Comparison of ENCODE assay signal across 1 cellular context in the genomic region with DNA sequence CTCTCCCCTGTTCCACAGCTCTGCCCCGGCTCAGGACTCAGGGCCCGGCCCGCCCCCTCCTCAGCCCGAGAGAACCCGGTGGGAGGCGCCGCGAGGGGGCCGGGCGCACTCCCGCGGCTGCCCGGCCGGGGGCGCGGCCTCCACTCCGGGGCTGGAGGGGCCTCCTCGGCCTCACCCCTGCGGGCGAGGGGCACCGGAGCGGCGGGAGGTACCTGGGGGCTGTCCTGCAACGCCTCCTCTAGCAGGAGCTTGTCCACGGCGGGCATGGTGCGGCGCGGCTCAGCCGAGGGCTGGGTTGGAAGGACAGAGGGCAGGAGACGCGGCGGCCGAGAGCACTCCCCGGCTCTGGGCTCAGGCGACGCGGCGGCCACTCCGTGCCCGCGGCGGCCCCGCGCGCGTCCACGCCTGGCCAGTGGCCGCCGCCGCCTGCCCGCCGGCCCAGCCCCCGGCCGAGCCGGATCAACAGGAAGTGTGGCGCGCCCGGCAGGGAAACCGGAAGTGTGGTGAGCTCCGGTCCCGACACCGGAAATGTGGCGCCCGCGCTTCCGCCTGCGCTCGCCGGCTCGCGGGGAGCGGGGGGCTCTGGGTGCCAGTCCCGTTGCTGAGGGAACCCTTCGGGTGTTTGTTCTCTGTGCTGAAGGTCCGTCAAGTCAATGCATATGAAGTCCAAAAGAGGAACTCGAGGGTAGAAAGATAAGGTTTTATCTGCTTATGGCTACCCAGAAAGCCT.
TF ChIP-seq lines count a peak whose summit lies in the region.

A gene with protein sequence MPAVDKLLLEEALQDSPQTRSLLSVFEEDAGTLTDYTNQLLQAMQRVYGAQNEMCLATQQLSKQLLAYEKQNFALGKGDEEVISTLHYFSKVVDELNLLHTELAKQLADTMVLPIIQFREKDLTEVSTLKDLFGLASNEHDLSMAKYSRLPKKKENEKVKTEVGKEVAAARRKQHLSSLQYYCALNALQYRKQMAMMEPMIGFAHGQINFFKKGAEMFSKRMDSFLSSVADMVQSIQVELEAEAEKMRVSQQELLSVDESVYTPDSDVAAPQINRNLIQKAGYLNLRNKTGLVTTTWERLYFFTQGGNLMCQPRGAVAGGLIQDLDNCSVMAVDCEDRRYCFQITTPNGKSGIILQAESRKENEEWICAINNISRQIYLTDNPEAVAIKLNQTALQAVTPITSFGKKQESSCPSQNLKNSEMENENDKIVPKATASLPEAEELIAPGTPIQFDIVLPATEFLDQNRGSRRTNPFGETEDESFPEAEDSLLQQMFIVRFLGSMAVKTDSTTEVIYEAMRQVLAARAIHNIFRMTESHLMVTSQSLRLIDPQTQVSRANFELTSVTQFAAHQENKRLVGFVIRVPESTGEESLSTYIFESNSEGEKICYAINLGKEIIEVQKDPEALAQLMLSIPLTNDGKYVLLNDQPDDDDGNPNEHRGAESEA (minus strand): TSS at position 428 of the 730 bp plus-strand sequence. CDS start 162 bp downstream, at position 266.

TF ChIP-seq in K562, 482 proteins besides CTCF, POLR2A, EP300 and RAD21 (continued from another document and continues in another):
- TF ChIP-seq, protein P1, sequence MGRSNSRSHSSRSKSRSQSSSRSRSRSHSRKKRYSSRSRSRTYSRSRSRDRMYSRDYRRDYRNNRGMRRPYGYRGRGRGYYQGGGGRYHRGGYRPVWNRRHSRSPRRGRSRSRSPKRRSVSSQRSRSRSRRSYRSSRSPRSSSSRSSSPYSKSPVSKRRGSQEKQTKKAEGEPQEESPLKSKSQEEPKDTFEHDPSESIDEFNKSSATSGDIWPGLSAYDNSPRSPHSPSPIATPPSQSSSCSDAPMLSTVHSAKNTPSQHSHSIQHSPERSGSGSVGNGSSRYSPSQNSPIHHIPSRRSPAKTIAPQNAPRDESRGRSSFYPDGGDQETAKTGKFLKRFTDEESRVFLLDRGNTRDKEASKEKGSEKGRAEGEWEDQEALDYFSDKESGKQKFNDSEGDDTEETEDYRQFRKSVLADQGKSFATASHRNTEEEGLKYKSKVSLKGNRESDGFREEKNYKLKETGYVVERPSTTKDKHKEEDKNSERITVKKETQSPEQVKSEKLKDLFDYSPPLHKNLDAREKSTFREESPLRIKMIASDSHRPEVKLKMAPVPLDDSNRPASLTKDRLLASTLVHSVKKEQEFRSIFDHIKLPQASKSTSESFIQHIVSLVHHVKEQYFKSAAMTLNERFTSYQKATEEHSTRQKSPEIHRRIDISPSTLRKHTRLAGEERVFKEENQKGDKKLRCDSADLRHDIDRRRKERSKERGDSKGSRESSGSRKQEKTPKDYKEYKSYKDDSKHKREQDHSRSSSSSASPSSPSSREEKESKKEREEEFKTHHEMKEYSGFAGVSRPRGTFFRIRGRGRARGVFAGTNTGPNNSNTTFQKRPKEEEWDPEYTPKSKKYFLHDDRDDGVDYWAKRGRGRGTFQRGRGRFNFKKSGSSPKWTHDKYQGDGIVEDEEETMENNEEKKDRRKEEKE (IDR thresholded peaks at IDR 0.05; ENCODE audit: borderline replicate concordance in 1 of 2, control insufficient read depth in 1 of 2, low read depth in 2 of 2, low read length in 1 of 2), result no peak
- TF ChIP-seq ZFX (CRISPR knock-in tag; IDR thresholded peaks at IDR 0.05) (peak; percentile 87), KAT2B (IDR thresholded peaks at IDR 0.05; ENCODE audit: low read depth, low read length) (no peak), ZNF121 (CRISPR knock-in tag; conservative IDR thresholded peaks at IDR 0.05) (no peak), HIVEP1 (CRISPR knock-in tag; IDR thresholded peaks at IDR 0.05) (no peak), ZNF3 (CRISPR knock-in tag; IDR thresholded peaks at IDR 0.05) (no peak), SMARCE1 (IDR thresholded peaks at IDR 0.05) (no peak), HDAC6 (IDR thresholded peaks at IDR 0.05; ENCODE audit: low read depth, low read length) (no peak), MYC (IDR thresholded peaks at IDR 0.05; ENCODE audit: low read depth, low read length) (peak; percentile 38; the same call in 1 of the 2 replicates), MYC (CRISPR knock-in tag; IDR thresholded peaks at IDR 0.05; ENCODE audit: borderline replicate concordance, low read depth) (no peak), HDAC3 (IDR thresholded peaks at IDR 0.05; ENCODE audit: borderline replicate concordance, partially characterized antibody) (no peak), ZNF76 (CRISPR knock-in tag; IDR thresholded peaks at IDR 0.05; ENCODE audit: borderline replicate concordance) (no peak), MAFG (tag; conservative IDR thresholded peaks at IDR 0.05) (no peak), PHB2 (IDR thresholded peaks at IDR 0.05; ENCODE audit: low read depth) (no peak), PHF21A (IDR thresholded peaks at IDR 0.05; ENCODE audit: borderline replicate concordance, low read depth) (0 out of 2 replicates have a peak, but pooled peaks have one; percentile 24), ZNF217 (CRISPR knock-in tag; IDR thresholded peaks at IDR 0.05) (no peak), MCM7 (IDR thresholded peaks at IDR 0.05) (no peak), TAF15 (IDR thresholded peaks at IDR 0.05; ENCODE audit: low read depth, low read length) (no peak), ZNF146 (CRISPR knock-in tag; IDR thresholded peaks at IDR 0.05; ENCODE audit: unreplicated experiment) (no peak), RBM34 (IDR thresholded peaks at IDR 0.05; ENCODE audit: borderline replicate concordance, insufficient read depth, low read length) (no peak), ZNF41 (CRISPR knock-in tag; conservative IDR thresholded peaks at IDR 0.05) (no peak), ZNF324 (CRISPR knock-in tag; IDR thresholded peaks at IDR 0.05) (no peak), GATAD2A (IDR thresholded peaks at IDR 0.05) (no peak), ZKSCAN8 (CRISPR knock-in tag; IDR thresholded peaks at IDR 0.05) (no peak), RBFOX2 (IDR thresholded peaks at IDR 0.05; ENCODE audit: low read depth, low read length) (peak; percentile 88), FOXP1 (CRISPR knock-in tag; IDR thresholded peaks at IDR 0.05) (no peak), NCOA4 (IDR thresholded peaks at IDR 0.05; ENCODE audit: partially characterized antibody) (no peak), MCM2 (IDR thresholded peaks at IDR 0.05; ENCODE audit: low read depth) (no peak), POLR2G (IDR thresholded peaks at IDR 0.05; ENCODE audit: low read depth, low read length) (peak; percentile 94), TCF7L2 (IDR thresholded peaks at IDR 0.05; ENCODE audit: low read depth, low read length) (no peak), ARNT (IDR thresholded peaks at IDR 0.05) (no peak)
- TF ChIP-seq, protein P2, sequence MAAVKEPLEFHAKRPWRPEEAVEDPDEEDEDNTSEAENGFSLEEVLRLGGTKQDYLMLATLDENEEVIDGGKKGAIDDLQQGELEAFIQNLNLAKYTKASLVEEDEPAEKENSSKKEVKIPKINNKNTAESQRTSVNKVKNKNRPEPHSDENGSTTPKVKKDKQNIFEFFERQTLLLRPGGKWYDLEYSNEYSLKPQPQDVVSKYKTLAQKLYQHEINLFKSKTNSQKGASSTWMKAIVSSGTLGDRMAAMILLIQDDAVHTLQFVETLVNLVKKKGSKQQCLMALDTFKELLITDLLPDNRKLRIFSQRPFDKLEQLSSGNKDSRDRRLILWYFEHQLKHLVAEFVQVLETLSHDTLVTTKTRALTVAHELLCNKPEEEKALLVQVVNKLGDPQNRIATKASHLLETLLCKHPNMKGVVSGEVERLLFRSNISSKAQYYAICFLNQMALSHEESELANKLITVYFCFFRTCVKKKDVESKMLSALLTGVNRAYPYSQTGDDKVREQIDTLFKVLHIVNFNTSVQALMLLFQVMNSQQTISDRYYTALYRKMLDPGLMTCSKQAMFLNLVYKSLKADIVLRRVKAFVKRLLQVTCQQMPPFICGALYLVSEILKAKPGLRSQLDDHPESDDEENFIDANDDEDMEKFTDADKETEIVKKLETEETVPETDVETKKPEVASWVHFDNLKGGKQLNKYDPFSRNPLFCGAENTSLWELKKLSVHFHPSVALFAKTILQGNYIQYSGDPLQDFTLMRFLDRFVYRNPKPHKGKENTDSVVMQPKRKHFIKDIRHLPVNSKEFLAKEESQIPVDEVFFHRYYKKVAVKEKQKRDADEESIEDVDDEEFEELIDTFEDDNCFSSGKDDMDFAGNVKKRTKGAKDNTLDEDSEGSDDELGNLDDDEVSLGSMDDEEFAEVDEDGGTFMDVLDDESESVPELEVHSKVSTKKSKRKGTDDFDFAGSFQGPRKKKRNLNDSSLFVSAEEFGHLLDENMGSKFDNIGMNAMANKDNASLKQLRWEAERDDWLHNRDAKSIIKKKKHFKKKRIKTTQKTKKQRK (IDR thresholded peaks at IDR 0.05; ENCODE audit: borderline replicate concordance, low read depth, low read length), result no peak
- TF ChIP-seq, protein P3, sequence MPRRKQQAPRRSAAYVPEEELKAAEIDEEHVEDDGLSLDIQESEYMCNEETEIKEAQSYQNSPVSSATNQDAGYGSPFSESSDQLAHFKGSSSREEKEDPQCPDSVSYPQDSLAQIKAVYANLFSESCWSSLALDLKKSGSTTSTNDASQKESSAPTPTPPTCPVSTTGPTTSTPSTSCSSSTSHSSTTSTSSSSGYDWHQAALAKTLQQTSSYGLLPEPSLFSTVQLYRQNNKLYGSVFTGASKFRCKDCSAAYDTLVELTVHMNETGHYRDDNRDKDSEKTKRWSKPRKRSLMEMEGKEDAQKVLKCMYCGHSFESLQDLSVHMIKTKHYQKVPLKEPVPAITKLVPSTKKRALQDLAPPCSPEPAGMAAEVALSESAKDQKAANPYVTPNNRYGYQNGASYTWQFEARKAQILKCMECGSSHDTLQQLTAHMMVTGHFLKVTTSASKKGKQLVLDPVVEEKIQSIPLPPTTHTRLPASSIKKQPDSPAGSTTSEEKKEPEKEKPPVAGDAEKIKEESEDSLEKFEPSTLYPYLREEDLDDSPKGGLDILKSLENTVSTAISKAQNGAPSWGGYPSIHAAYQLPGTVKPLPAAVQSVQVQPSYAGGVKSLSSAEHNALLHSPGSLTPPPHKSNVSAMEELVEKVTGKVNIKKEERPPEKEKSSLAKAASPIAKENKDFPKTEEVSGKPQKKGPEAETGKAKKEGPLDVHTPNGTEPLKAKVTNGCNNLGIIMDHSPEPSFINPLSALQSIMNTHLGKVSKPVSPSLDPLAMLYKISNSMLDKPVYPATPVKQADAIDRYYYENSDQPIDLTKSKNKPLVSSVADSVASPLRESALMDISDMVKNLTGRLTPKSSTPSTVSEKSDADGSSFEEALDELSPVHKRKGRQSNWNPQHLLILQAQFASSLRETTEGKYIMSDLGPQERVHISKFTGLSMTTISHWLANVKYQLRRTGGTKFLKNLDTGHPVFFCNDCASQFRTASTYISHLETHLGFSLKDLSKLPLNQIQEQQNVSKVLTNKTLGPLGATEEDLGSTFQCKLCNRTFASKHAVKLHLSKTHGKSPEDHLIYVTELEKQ (CRISPR knock-in tag; IDR thresholded peaks at IDR 0.05), result no peak
- TF ChIP-seq, protein P4, sequence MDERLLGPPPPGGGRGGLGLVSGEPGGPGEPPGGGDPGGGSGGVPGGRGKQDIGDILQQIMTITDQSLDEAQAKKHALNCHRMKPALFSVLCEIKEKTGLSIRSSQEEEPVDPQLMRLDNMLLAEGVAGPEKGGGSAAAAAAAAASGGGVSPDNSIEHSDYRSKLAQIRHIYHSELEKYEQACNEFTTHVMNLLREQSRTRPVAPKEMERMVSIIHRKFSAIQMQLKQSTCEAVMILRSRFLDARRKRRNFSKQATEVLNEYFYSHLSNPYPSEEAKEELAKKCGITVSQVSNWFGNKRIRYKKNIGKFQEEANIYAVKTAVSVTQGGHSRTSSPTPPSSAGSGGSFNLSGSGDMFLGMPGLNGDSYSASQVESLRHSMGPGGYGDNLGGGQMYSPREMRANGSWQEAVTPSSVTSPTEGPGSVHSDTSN (CRISPR knock-in tag; IDR thresholded peaks at IDR 0.05; ENCODE audit: low read depth), result no peak
- TF ChIP-seq, protein P4 (tag; conservative IDR thresholded peaks at IDR 0.05; ENCODE audit: low read depth), result no peak
- TF ChIP-seq, protein P5, sequence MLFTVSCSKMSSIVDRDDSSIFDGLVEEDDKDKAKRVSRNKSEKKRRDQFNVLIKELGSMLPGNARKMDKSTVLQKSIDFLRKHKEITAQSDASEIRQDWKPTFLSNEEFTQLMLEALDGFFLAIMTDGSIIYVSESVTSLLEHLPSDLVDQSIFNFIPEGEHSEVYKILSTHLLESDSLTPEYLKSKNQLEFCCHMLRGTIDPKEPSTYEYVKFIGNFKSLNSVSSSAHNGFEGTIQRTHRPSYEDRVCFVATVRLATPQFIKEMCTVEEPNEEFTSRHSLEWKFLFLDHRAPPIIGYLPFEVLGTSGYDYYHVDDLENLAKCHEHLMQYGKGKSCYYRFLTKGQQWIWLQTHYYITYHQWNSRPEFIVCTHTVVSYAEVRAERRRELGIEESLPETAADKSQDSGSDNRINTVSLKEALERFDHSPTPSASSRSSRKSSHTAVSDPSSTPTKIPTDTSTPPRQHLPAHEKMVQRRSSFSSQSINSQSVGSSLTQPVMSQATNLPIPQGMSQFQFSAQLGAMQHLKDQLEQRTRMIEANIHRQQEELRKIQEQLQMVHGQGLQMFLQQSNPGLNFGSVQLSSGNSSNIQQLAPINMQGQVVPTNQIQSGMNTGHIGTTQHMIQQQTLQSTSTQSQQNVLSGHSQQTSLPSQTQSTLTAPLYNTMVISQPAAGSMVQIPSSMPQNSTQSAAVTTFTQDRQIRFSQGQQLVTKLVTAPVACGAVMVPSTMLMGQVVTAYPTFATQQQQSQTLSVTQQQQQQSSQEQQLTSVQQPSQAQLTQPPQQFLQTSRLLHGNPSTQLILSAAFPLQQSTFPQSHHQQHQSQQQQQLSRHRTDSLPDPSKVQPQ (CRISPR knock-in tag; IDR thresholded peaks at IDR 0.05; ENCODE audit: borderline replicate concordance), result no peak
- TF ChIP-seq, protein P6, sequence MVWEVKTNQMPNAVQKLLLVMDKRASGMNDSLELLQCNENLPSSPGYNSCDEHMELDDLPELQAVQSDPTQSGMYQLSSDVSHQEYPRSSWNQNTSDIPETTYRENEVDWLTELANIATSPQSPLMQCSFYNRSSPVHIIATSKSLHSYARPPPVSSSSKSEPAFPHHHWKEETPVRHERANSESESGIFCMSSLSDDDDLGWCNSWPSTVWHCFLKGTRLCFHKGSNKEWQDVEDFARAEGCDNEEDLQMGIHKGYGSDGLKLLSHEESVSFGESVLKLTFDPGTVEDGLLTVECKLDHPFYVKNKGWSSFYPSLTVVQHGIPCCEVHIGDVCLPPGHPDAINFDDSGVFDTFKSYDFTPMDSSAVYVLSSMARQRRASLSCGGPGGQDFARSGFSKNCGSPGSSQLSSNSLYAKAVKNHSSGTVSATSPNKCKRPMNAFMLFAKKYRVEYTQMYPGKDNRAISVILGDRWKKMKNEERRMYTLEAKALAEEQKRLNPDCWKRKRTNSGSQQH (CRISPR knock-in tag; IDR thresholded peaks at IDR 0.05), result no peak
- TF ChIP-seq, protein P7, sequence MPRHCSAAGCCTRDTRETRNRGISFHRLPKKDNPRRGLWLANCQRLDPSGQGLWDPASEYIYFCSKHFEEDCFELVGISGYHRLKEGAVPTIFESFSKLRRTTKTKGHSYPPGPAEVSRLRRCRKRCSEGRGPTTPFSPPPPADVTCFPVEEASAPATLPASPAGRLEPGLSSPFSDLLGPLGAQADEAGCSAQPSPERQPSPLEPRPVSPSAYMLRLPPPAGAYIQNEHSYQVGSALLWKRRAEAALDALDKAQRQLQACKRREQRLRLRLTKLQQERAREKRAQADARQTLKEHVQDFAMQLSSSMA (CRISPR knock-in tag; IDR thresholded peaks at IDR 0.05), result peak; percentile 98
